In genomic region chr20:62923669-62924566, GRCh38 we compare ENCODE assay signal across 1 cellular context.
TF ChIP-seq lines count a peak whose summit lies in the region.

No MANE protein-coding gene starts in this region.

TF ChIP-seq in HepG2, 621 proteins besides CTCF, POLR2A, EP300 and RAD21 (continued from another document and continues in another):
- TF ChIP-seq, protein P1, sequence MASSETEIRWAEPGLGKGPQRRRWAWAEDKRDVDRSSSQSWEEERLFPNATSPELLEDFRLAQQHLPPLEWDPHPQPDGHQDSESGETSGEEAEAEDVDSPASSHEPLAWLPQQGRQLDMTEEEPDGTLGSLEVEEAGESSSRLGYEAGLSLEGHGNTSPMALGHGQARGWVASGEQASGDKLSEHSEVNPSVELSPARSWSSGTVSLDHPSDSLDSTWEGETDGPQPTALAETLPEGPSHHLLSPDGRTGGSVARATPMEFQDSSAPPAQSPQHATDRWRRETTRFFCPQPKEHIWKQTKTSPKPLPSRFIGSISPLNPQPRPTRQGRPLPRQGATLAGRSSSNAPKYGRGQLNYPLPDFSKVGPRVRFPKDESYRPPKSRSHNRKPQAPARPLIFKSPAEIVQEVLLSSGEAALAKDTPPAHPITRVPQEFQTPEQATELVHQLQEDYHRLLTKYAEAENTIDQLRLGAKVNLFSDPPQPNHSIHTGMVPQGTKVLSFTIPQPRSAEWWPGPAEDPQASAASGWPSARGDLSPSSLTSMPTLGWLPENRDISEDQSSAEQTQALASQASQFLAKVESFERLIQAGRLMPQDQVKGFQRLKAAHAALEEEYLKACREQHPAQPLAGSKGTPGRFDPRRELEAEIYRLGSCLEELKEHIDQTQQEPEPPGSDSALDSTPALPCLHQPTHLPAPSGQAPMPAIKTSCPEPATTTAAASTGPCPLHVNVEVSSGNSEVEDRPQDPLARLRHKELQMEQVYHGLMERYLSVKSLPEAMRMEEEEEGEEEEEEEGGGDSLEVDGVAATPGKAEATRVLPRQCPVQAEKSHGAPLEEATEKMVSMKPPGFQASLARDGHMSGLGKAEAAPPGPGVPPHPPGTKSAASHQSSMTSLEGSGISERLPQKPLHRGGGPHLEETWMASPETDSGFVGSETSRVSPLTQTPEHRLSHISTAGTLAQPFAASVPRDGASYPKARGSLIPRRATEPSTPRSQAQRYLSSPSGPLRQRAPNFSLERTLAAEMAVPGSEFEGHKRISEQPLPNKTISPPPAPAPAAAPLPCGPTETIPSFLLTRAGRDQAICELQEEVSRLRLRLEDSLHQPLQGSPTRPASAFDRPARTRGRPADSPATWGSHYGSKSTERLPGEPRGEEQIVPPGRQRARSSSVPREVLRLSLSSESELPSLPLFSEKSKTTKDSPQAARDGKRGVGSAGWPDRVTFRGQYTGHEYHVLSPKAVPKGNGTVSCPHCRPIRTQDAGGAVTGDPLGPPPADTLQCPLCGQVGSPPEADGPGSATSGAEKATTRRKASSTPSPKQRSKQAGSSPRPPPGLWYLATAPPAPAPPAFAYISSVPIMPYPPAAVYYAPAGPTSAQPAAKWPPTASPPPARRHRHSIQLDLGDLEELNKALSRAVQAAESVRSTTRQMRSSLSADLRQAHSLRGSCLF (CRISPR knock-in tag; IDR thresholded peaks at IDR 0.05; ENCODE audit: borderline replicate concordance), result no peak
- TF ChIP-seq TSC22D2 (CRISPR knock-in tag; IDR thresholded peaks at IDR 0.05; ENCODE audit: borderline replicate concordance), result no peak
- TF ChIP-seq, protein P2, sequence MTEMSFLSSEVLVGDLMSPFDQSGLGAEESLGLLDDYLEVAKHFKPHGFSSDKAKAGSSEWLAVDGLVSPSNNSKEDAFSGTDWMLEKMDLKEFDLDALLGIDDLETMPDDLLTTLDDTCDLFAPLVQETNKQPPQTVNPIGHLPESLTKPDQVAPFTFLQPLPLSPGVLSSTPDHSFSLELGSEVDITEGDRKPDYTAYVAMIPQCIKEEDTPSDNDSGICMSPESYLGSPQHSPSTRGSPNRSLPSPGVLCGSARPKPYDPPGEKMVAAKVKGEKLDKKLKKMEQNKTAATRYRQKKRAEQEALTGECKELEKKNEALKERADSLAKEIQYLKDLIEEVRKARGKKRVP (CRISPR knock-in tag; IDR thresholded peaks at IDR 0.05), result no peak; a peak in 1 of 4 replicates
- no peak for TF ChIP-seq ZBTB38 (CRISPR knock-in tag; IDR thresholded peaks at IDR 0.05)
- no peak for TF ChIP-seq POLR2G (IDR thresholded peaks at IDR 0.05; ENCODE audit: low read depth, low read length)
- TF ChIP-seq PHF21A (CRISPR knock-in tag; IDR thresholded peaks at IDR 0.05), result peak; percentile 49; the same call in 1 of the 2 replicates
- TF ChIP-seq ETV5 (CRISPR knock-in tag; IDR thresholded peaks at IDR 0.05; ENCODE audit: borderline replicate concordance), result no peak
- no peak for TF ChIP-seq NFYC (CRISPR knock-in tag; IDR thresholded peaks at IDR 0.05)
- TF ChIP-seq HOXA3 (CRISPR knock-in tag; IDR thresholded peaks at IDR 0.05), result peak; percentile 9; the same call in 1 of the 2 replicates
- no peak for TF ChIP-seq ZNF142 (CRISPR knock-in tag; IDR thresholded peaks at IDR 0.05)
- TF ChIP-seq ETV6 (CRISPR knock-in tag; conservative IDR thresholded peaks at IDR 0.05), result no peak
- TF ChIP-seq ARNT (IDR thresholded peaks at IDR 0.05), result no peak
- TF ChIP-seq AGO1 (IDR thresholded peaks at IDR 0.05; ENCODE audit: low read depth, low read length, poor library complexity, severe bottlenecking), result no peak
- TF ChIP-seq ZNF350 (CRISPR knock-in tag; IDR thresholded peaks at IDR 0.05; ENCODE audit: borderline replicate concordance, low read depth), result no peak
- TF ChIP-seq FOXK1 (CRISPR knock-in tag; IDR thresholded peaks at IDR 0.05; ENCODE audit: borderline replicate concordance, low read depth), result peak; percentile 68
- no peak for TF ChIP-seq FOXP1 (IDR thresholded peaks at IDR 0.05)
- peak; percentile 88 for TF ChIP-seq FOXP1 (CRISPR knock-in tag; IDR thresholded peaks at IDR 0.05)
- no peak for TF ChIP-seq ZNF496 (CRISPR knock-in tag; IDR thresholded peaks at IDR 0.05; ENCODE audit: insufficient replicate concordance)
- TF ChIP-seq ZBTB1 (CRISPR knock-in tag; IDR thresholded peaks at IDR 0.05; ENCODE audit: borderline replicate concordance), result no peak
- 0 out of 2 replicates have a peak, but pooled peaks have one; percentile 59 for TF ChIP-seq ELF3 (CRISPR knock-in tag; IDR thresholded peaks at IDR 0.05)
- TF ChIP-seq ZFP90 (CRISPR knock-in tag; IDR thresholded peaks at IDR 0.05; ENCODE audit: borderline replicate concordance), result no peak
- no peak for TF ChIP-seq RXRA (CRISPR knock-in tag; IDR thresholded peaks at IDR 0.05)
- no peak for TF ChIP-seq ZNF160 (CRISPR knock-in tag; IDR thresholded peaks at IDR 0.05)
- no peak for TF ChIP-seq ZNF572 (CRISPR knock-in tag; IDR thresholded peaks at IDR 0.05)
- TF ChIP-seq ZFP36L1 (CRISPR knock-in tag; IDR thresholded peaks at IDR 0.05), result peak; percentile 8; the same call in 1 of the 2 replicates
- peak; percentile 38; the same call in 1 of the 2 replicates for TF ChIP-seq YEATS2 (CRISPR knock-in tag; IDR thresholded peaks at IDR 0.05; ENCODE audit: borderline replicate concordance)
- no peak for TF ChIP-seq ZMYM2 (CRISPR knock-in tag; IDR thresholded peaks at IDR 0.05)
- TF ChIP-seq MTA3 (CRISPR knock-in tag; IDR thresholded peaks at IDR 0.05), result no peak
- TF ChIP-seq EHMT2 (IDR thresholded peaks at IDR 0.05; ENCODE audit: borderline replicate concordance, low read depth, low read length), result no peak
- no peak for TF ChIP-seq CREB1 (IDR thresholded peaks at IDR 0.05)
- TF ChIP-seq CREB1 (CRISPR knock-in tag; IDR thresholded peaks at IDR 0.05), result peak; percentile 61
- TF ChIP-seq ZNF343 (CRISPR knock-in tag; IDR thresholded peaks at IDR 0.05), result no peak
- TF ChIP-seq MATR3 (CRISPR knock-in tag; IDR thresholded peaks at IDR 0.05), result no peak
- TF ChIP-seq, protein P3, sequence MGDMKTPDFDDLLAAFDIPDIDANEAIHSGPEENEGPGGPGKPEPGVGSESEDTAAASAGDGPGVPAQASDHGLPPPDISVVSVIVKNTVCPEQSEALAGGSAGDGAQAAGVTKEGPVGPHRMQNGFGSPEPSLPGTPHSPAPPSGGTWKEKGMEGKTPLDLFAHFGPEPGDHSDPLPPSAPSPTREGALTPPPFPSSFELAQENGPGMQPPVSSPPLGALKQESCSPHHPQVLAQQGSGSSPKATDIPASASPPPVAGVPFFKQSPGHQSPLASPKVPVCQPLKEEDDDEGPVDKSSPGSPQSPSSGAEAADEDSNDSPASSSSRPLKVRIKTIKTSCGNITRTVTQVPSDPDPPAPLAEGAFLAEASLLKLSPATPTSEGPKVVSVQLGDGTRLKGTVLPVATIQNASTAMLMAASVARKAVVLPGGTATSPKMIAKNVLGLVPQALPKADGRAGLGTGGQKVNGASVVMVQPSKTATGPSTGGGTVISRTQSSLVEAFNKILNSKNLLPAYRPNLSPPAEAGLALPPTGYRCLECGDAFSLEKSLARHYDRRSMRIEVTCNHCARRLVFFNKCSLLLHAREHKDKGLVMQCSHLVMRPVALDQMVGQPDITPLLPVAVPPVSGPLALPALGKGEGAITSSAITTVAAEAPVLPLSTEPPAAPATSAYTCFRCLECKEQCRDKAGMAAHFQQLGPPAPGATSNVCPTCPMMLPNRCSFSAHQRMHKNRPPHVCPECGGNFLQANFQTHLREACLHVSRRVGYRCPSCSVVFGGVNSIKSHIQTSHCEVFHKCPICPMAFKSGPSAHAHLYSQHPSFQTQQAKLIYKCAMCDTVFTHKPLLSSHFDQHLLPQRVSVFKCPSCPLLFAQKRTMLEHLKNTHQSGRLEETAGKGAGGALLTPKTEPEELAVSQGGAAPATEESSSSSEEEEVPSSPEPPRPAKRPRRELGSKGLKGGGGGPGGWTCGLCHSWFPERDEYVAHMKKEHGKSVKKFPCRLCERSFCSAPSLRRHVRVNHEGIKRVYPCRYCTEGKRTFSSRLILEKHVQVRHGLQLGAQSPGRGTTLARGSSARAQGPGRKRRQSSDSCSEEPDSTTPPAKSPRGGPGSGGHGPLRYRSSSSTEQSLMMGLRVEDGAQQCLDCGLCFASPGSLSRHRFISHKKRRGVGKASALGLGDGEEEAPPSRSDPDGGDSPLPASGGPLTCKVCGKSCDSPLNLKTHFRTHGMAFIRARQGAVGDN (CRISPR knock-in tag; IDR thresholded peaks at IDR 0.05), result no peak
- TF ChIP-seq GFI1 (CRISPR knock-in tag; IDR thresholded peaks at IDR 0.05; ENCODE audit: borderline replicate concordance), result no peak
- peak; percentile 45 to 74; a peak in 3 of 4 replicates for TF ChIP-seq NR2F1 (CRISPR knock-in tag; IDR thresholded peaks at IDR 0.05)
- TF ChIP-seq, protein P4, sequence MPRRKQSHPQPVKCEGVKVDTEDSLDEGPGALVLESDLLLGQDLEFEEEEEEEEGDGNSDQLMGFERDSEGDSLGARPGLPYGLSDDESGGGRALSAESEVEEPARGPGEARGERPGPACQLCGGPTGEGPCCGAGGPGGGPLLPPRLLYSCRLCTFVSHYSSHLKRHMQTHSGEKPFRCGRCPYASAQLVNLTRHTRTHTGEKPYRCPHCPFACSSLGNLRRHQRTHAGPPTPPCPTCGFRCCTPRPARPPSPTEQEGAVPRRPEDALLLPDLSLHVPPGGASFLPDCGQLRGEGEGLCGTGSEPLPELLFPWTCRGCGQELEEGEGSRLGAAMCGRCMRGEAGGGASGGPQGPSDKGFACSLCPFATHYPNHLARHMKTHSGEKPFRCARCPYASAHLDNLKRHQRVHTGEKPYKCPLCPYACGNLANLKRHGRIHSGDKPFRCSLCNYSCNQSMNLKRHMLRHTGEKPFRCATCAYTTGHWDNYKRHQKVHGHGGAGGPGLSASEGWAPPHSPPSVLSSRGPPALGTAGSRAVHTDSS (CRISPR knock-in tag; conservative IDR thresholded peaks at IDR 0.05), result no peak
- TF ChIP-seq ZKSCAN1 (IDR thresholded peaks at IDR 0.05; ENCODE audit: low read length), result peak; percentile 22; the same call in 1 of the 2 replicates
- no peak for TF ChIP-seq ZNF7 (CRISPR knock-in tag; IDR thresholded peaks at IDR 0.05)
- no peak for TF ChIP-seq ETS1 (CRISPR knock-in tag; IDR thresholded peaks at IDR 0.05)
- TF ChIP-seq MXD4 (CRISPR knock-in tag; IDR thresholded peaks at IDR 0.05), result peak; percentile 36; the same call in 1 of the 2 replicates
- TF ChIP-seq TRIM22 (IDR thresholded peaks at IDR 0.05), result no peak
- no peak for TF ChIP-seq EED (CRISPR knock-in tag; IDR thresholded peaks at IDR 0.05)
- TF ChIP-seq ZNF382 (CRISPR knock-in tag; IDR thresholded peaks at IDR 0.05; ENCODE audit: borderline replicate concordance), result no peak
- no peak for TF ChIP-seq PAX8 (CRISPR knock-in tag; IDR thresholded peaks at IDR 0.05; ENCODE audit: borderline replicate concordance)
- no peak for TF ChIP-seq ZNF17 (CRISPR knock-in tag; IDR thresholded peaks at IDR 0.05)
- TF ChIP-seq XBP1 (CRISPR knock-in tag; IDR thresholded peaks at IDR 0.05), result no peak
- no peak for TF ChIP-seq ARID2 (CRISPR knock-in tag; IDR thresholded peaks at IDR 0.05; ENCODE audit: borderline replicate concordance)
- no peak for TF ChIP-seq SP4 (CRISPR knock-in tag; IDR thresholded peaks at IDR 0.05)
- no peak for TF ChIP-seq TBL1XR1 (IDR thresholded peaks at IDR 0.05; ENCODE audit: borderline replicate concordance, low read length, partially characterized antibody)
- no peak for TF ChIP-seq ZBTB8A (CRISPR knock-in tag; IDR thresholded peaks at IDR 0.05; ENCODE audit: borderline replicate concordance, low read depth)
